In the genomic region with DNA sequence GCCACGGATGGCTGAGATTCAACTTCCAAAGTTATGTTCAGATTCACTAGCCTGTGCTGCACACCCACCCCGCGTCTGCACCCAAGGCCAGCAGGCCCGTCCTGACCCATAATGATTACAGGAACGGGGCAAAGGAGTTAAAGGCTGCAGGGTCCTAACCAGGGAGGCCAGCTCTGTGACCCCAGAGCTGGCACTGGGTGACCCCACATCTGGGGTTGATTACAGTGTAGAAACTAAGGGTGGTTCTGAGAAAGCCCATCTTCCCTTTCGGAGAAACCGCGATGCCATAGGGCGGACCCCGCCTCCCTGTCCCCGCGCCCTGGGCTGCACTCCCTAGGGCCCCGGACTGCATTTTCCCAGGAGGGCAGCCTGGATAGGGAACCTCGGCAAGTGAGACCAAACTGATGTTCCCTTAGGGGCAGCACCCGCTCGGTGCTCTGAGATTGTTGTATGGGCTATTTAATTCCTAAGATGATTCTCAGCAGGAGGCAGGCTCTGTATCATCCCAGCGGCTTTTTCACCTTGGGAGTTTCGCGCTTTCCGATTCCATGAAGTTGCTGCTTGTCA, we compare ENCODE assay signal across 9 cellular contexts. TPM values are rescaled to one million over a fixed set of nuclear protein-coding genes. Genes with fewer than 3 reads are reported as not detected.
DNase-seq lines count a peak whose midpoint lies in the region; ATAC-seq and TF ChIP-seq lines count a peak whose summit lies in the region.
"Had no signal": no experiment of that assay in that cellular context is flagged by ENCODE, and none has a peak within 500 bp of the region (broad histone marks: within the 10 kb centered on the region; RNA-seq: fewer than 3 reads in every experiment).

No MANE protein-coding gene starts in this region.

- H3K27ac ChIP-seq in AG04450 (ENCODE audit: low read depth, low read length), result no peak overlapping the region
- H3K27ac ChIP-seq: PC-9 had no signal

- DNase-seq in AG04450 (ENCODE audit: low read depth, low spot score) (no peak), chondrocyte (ENCODE audit: low spot score) (no peak), NCI-H510A treated with DMSO at 0.1 percent for 48 hours (lab: John Stamatoyannopoulos, UW) (no peak), GF-D8 (lab: John Stamatoyannopoulos, UW) (no peak), dedifferentiated amniotic fluid mesenchymal stem cell (ENCODE audit: extremely low spot score) (no peak)
- no peak for DNase-seq in Jurkat, Clone E6-1 (ENCODE audit: low read depth, low spot score)
- DNase-seq in naive thymus-derived CD8-positive, alpha-beta T cell, result peak in 1 of 10 donors; percentile 10

- no peak for TF ChIP-seq CTCF in AG04450 (IDR thresholded peaks at IDR 0.05; ENCODE audit: low read depth, low read length)
- no peak for TF ChIP-seq CTCF in chondrocyte (IDR thresholded peaks at IDR 0.05)

- peak overlapping the region; percentile 43 for H3K27ac Mint-ChIP-seq in chondrocyte (ENCODE audit: unreplicated experiment)
- H3K27ac Mint-ChIP-seq in naive thymus-derived CD8-positive, alpha-beta T cell, result peak overlapping the region; percentile 80 to 96 (median 92)

- H3K9me3 Mint-ChIP-seq in chondrocyte (ENCODE audit: low read depth), result peaks cover 10% of the 10 kb centered on the region
- H3K9me3 Mint-ChIP-seq in naive thymus-derived CD8-positive, alpha-beta T cell, result peaks cover 0 to 7% (median 0%) of the 10 kb centered on the region in 9 donors

- H3K27me3 ChIP-seq in AG04450 (ENCODE audit: control insufficient read depth, insufficient read depth, low read length), result no peaks in the 10 kb centered on the region

- peak overlapping the region; percentile 61 for H3K4me3 ChIP-seq in AG04450 (ENCODE audit: low read depth, low read length)
- H3K4me3 ChIP-seq in Jurkat, Clone E6-1 (ENCODE audit: low read length), result peak overlapping the region; percentile 63
- H3K4me3 ChIP-seq: PC-9 had no signal

- H3K27me3 Mint-ChIP-seq in chondrocyte (ENCODE audit: low read depth), result peaks cover 5% of the 10 kb centered on the region
- H3K27me3 Mint-ChIP-seq in naive thymus-derived CD8-positive, alpha-beta T cell, result peaks cover 0 to 12% (median 0%) of the 10 kb centered on the region in 5 donors

- POLR2A ChIA-PET in AG04450 (lab: Yijun Ruan, JAX), result no interaction called here
- POLR2A ChIA-PET in naive thymus-derived CD8-positive, alpha-beta T cell (lab: Charles Lee), result interaction anchor here (1.3 kb wide), 1 partner anchor 384 kb away, joined by 3 read pairs; a partner anchor contains a TSS

- H3K36me3 Mint-ChIP-seq in chondrocyte (ENCODE audit: low read depth), result no peaks in the 10 kb centered on the region
- H3K36me3 Mint-ChIP-seq in naive thymus-derived CD8-positive, alpha-beta T cell, result peaks cover 0 to 2% (median 0%) of the 10 kb centered on the region in 3 donors

- peak overlapping the region; percentile 72 for H3K4me3 Mint-ChIP-seq in chondrocyte (ENCODE audit: unreplicated experiment)
- peak overlapping the region; percentile 80 to 91 (median 85) for H3K4me3 Mint-ChIP-seq in naive thymus-derived CD8-positive, alpha-beta T cell

- CTCF ChIA-PET in AG04450 (lab: Charles Lee), result no interaction called here

- peaks cover 6% of the 10 kb centered on the region for H3K4me1 Mint-ChIP-seq in chondrocyte (ENCODE audit: low read depth)
- peaks cover 8 to 21% (median 17%) of the 10 kb centered on the region in 4 donors for H3K4me1 Mint-ChIP-seq in naive thymus-derived CD8-positive, alpha-beta T cell

- H3K9me3 ChIP-seq in AG04450 (ENCODE audit: control insufficient read depth, insufficient read depth, low read length), result peaks cover 4% of the 10 kb centered on the region

- no peak for ATAC-seq in naive thymus-derived CD8-positive, alpha-beta T cell
- ATAC-seq in GM19324 (IDR thresholded peaks at IDR 0.05; ENCODE audit: low FRiP score, unreplicated experiment), result no peak

RNA-seq across cellular contexts. Expression of a gene that starts 2.2 kb away (rescaled TPM):
- polyA plus RNA-seq in AG04450 (2011; rRNA removed), result not detected in 2 replicates
- polyA minus RNA-seq in AG04450 (2011; rRNA and poly(A)+ RNA removed), result 0.52 TPM in 1 of 2 replicates, not detected in the other
- polyA plus RNA-seq in Jurkat, Clone E6-1 (2012; ENCODE audit: insufficient read depth, insufficient read length), result not detected
- not detected in 3 replicates for total RNA-seq in chondrocyte
- not detected for total RNA-seq in naive thymus-derived CD8-positive, alpha-beta T cell
- not detected for polyA plus RNA-seq in naive thymus-derived CD8-positive, alpha-beta T cell
- total RNA-seq: PC-9 had no signal

RNA-seq across cellular contexts. Expression of a gene that starts 28.6 kb away (rescaled TPM):
- not detected in 2 replicates for polyA plus RNA-seq in AG04450 (2011; rRNA removed)
- polyA minus RNA-seq in AG04450 (2011; rRNA and poly(A)+ RNA removed), result not detected in 2 replicates
- polyA plus RNA-seq in Jurkat, Clone E6-1 (2012; ENCODE audit: insufficient read depth, insufficient read length), result not detected
- total RNA-seq in chondrocyte, result not detected in 3 replicates
- total RNA-seq in naive thymus-derived CD8-positive, alpha-beta T cell, result not detected
- not detected for polyA plus RNA-seq in naive thymus-derived CD8-positive, alpha-beta T cell
- total RNA-seq: PC-9 had no signal
